In genomic region chr1:91876040-91876470, GRCh38 we compare ENCODE assay signal across 9 cellular contexts. TPM values are rescaled to one million over a fixed set of nuclear protein-coding genes. Genes with fewer than 3 reads are reported as not detected.
A peak's percentile ranks its signal among the peaks of the same experiment; 100 is the strongest.
DNase-seq lines count a peak whose midpoint lies in the region; ATAC-seq lines count a peak whose summit lies in the region.
"Had no signal": no experiment of that assay in that cellular context is flagged by ENCODE, and none has a peak within 500 bp of the region (broad histone marks: within the 10 kb centered on the region; RNA-seq: fewer than 3 reads in every experiment).

No MANE protein-coding gene starts in this region.

- H3K27me3 Mint-ChIP-seq in activated CD4-positive, alpha-beta T cell treated with anti-CD3 and anti-CD28 coated beads, Interleukin-2, amount 10 ng/mL, durations not matched to agents 7 days and 5 days = peaks cover 39% of the 10 kb centered on the region
- H3K27me3 Mint-ChIP-seq in stimulated activated memory B cell treated with anti-CD40 and anti-IgM and Interleukin-4, amounts not matched to agents 10 μg/mL and 1 μg/mL and 100 μg/mL, for 72 hours = peaks cover 32% of the 10 kb centered on the region

- POLR2A ChIA-PET in activated CD4-positive, alpha-beta T cell treated with anti-CD3 and anti-CD28 coated beads, Interleukin-2, amount 10 ng/mL, durations not matched to agents 7 days and 5 days (lab: Charles Lee) = no interaction called here

- H3K9me3 Mint-ChIP-seq in activated CD4-positive, alpha-beta T cell treated with anti-CD3 and anti-CD28 coated beads, Interleukin-2, amount 10 ng/mL, durations not matched to agents 7 days and 5 days = no peaks in the 10 kb centered on the region
- no peaks in the 10 kb centered on the region for H3K9me3 Mint-ChIP-seq in stimulated activated memory B cell treated with anti-CD40 and anti-IgM and Interleukin-4, amounts not matched to agents 10 μg/mL and 1 μg/mL and 100 μg/mL, for 72 hours
- H3K9me3 Mint-ChIP-seq: dendritic cell treated with granulocyte-macrophage colony-stimulating factor and Interleukin-4, amounts not matched to agents 40 ng/mL and 50 ng/mL, for 4 days had no signal

- CTCF ChIA-PET in activated CD4-positive, alpha-beta T cell treated with anti-CD3 and anti-CD28 coated beads, Interleukin-2, amount 10 ng/mL, durations not matched to agents 7 days and 5 days (lab: Charles Lee) = interaction anchor here (1.1 kb wide), 1 partner anchor 16 kb away, joined by 4 read pairs; no protein-coding TSS in a partner anchor

- H3K4me3 Mint-ChIP-seq in activated CD4-positive, alpha-beta T cell treated with anti-CD3 and anti-CD28 coated beads, Interleukin-2, amount 10 ng/mL, durations not matched to agents 7 days and 5 days = no peak overlapping the region
- H3K4me3 Mint-ChIP-seq in stimulated activated memory B cell treated with anti-CD40 and anti-IgM and Interleukin-4, amounts not matched to agents 10 μg/mL and 1 μg/mL and 100 μg/mL, for 72 hours = no peak overlapping the region
- H3K4me3 Mint-ChIP-seq: dendritic cell treated with granulocyte-macrophage colony-stimulating factor and Interleukin-4, amounts not matched to agents 40 ng/mL and 50 ng/mL, for 4 days had no signal

- H3K36me3 Mint-ChIP-seq in activated CD4-positive, alpha-beta T cell treated with anti-CD3 and anti-CD28 coated beads, Interleukin-2, amount 10 ng/mL, durations not matched to agents 7 days and 5 days (ENCODE audit: low read depth) = peaks cover 2% of the 10 kb centered on the region
- H3K36me3 Mint-ChIP-seq in stimulated activated memory B cell treated with anti-CD40 and anti-IgM and Interleukin-4, amounts not matched to agents 10 μg/mL and 1 μg/mL and 100 μg/mL, for 72 hours = no peaks in the 10 kb centered on the region

- peaks cover 61% of the 10 kb centered on the region for H3K4me1 Mint-ChIP-seq in activated CD4-positive, alpha-beta T cell treated with anti-CD3 and anti-CD28 coated beads, Interleukin-2, amount 10 ng/mL, durations not matched to agents 7 days and 5 days
- H3K4me1 Mint-ChIP-seq in stimulated activated memory B cell treated with anti-CD40 and anti-IgM and Interleukin-4, amounts not matched to agents 10 μg/mL and 1 μg/mL and 100 μg/mL, for 72 hours = peaks cover 30% of the 10 kb centered on the region

- peak; percentile 90 for ATAC-seq in HG02885 (IDR thresholded peaks at IDR 0.05; ENCODE audit: poor library complexity, unreplicated experiment)
- ATAC-seq in stimulated activated memory B cell treated with anti-CD40 and anti-IgM and Interleukin-4, amounts not matched to agents 10 μg/mL and 1 μg/mL and 100 μg/mL, for 72 hours = peak; percentile 87

- DNase-seq in activated CD4-positive, alpha-beta T cell treated with anti-CD3 and anti-CD28 coated beads for 4 hours = peak; percentile 40 to 44
- DNase-seq in activated CD4-positive, alpha-beta T cell treated with anti-CD3 and anti-CD28 coated beads, Interleukin-2, amount 10 ng/mL, durations not matched to agents 7 days and 5 days = no peak
- DNase-seq in activated T-cell treated with anti-CD3 and anti-CD28 coated beads, Interleukin-2, amount 50 U/mL, for 48 hours = peak; percentile 59 to 67
- DNase-seq in D341Med (ENCODE audit: low spot score) (no peak), DMS114 treated with DMSO at 0.1 percent for 48 hours (lab: John Stamatoyannopoulos, UW; ENCODE audit: unreplicated experiment) (no peak)
- no peak for DNase-seq in central memory CD4-positive, alpha-beta T cell

- H3K27ac Mint-ChIP-seq in activated CD4-positive, alpha-beta T cell treated with anti-CD3 and anti-CD28 coated beads, Interleukin-2, amount 10 ng/mL, durations not matched to agents 7 days and 5 days = no peak overlapping the region
- H3K27ac Mint-ChIP-seq in stimulated activated memory B cell treated with anti-CD40 and anti-IgM and Interleukin-4, amounts not matched to agents 10 μg/mL and 1 μg/mL and 100 μg/mL, for 72 hours = no peak overlapping the region
- H3K27ac Mint-ChIP-seq: dendritic cell treated with granulocyte-macrophage colony-stimulating factor and Interleukin-4, amounts not matched to agents 40 ng/mL and 50 ng/mL, for 4 days had no signal

RNA-seq across cellular contexts. Expression of gene TGFBR3, which starts 9.9 kb away (rescaled TPM):
- total RNA-seq in activated CD4-positive, alpha-beta T cell treated with anti-CD3 and anti-CD28 coated beads, Interleukin-2, amount 10 ng/mL, durations not matched to agents 7 days and 5 days = 10 to 100 TPM; 12.9 to 13.0 TPM

Comparison
In these comparisons a context has a peak if more than half of its experiments do, and no peak if none do; other contexts are left out.
1. DNase-seq: peak in activated CD4-positive, alpha-beta T cell treated with anti-CD3 and anti-CD28 coated beads for 4 hours (2 of 2) and activated T-cell treated with anti-CD3 and anti-CD28 coated beads, Interleukin-2, amount 50 U/mL, for 48 hours (2 of 2); none in activated CD4-positive, alpha-beta T cell treated with anti-CD3 and anti-CD28 coated beads, Interleukin-2, amount 10 ng/mL, durations not matched to agents 7 days and 5 days (single experiment), D341Med (single experiment), central memory CD4-positive, alpha-beta T cell (single experiment) and DMS114 treated with DMSO at 0.1 percent for 48 hours (single experiment).